Comparison of ENCODE assay signal across 8 cellular contexts in genomic region chr3:197736491-197737318, GRCh38. TPM values are rescaled to one million over a fixed set of nuclear protein-coding genes. Genes with fewer than 3 reads are reported as not detected.
DNase-seq lines count a peak whose midpoint lies in the region; ATAC-seq and TF ChIP-seq lines count a peak whose summit lies in the region.

Gene RUBCN, minus strand, starts transcription at chr3:197736904. Its CDS starts 185 bp downstream, at chr3:197736719.

- 0 to 1% (median 0%) methylated on average over 37 to 92 of the region's 92 CpGs for WGBS in ovary, 3 donors
- under 1% methylated on average over 92 of the region's 92 CpGs for WGBS in thymus

- H3K9me3 Mint-ChIP-seq in activated naive CD8-positive, alpha-beta T cell treated with anti-CD3 and anti-CD28 coated beads, Interleukin-2, amount 10 ng/mL, durations not matched to agents 7 days and 5 days, result no peaks in the 10 kb centered on the region

- peaks cover 30% of the 10 kb centered on the region for H3F3A ChIP-seq in SU-DHL-6 (ENCODE audit: insufficient read depth)

- ATAC-seq in HG02759 (IDR thresholded peaks at IDR 0.05; ENCODE audit: unreplicated experiment) (peak; percentile 86), Right ventricle myocardium inferior (peak; percentile 100)
- peak; percentile 96 for ATAC-seq in activated naive CD8-positive, alpha-beta T cell treated with anti-CD3 and anti-CD28 coated beads, Interleukin-2, amount 10 ng/mL, durations not matched to agents 7 days and 5 days (ENCODE audit: low read depth)

- no peaks in the 10 kb centered on the region for H3K27me3 ChIP-seq in SU-DHL-6 (ENCODE audit: low read length)
- no peaks in the 10 kb centered on the region for H3K27me3 ChIP-seq in ovary
- no peaks in the 10 kb centered on the region for H3K27me3 ChIP-seq in thymus (ENCODE audit: control insufficient read depth, insufficient read depth)

- TF ChIP-seq CTCF in GM12865 (IDR thresholded peaks at IDR 0.05; ENCODE audit: insufficient read depth, low read depth, low read length, missing control alignments) (no peak), SU-DHL-6 (IDR thresholded peaks at IDR 0.05; ENCODE audit: insufficient read depth, low read length, poor library complexity, severe bottlenecking) (no peak), ovary (IDR thresholded peaks at IDR 0.05) (no peak)

- TF ChIP-seq POLR2A in ovary (IDR thresholded peaks at IDR 0.05), result peak; percentile 66

- H3K79me2 ChIP-seq in SU-DHL-6 (ENCODE audit: insufficient read depth, low read length), result peaks cover 34% of the 10 kb centered on the region

- H3K4me1 ChIP-seq in ovary (ENCODE audit: insufficient read depth) (peaks cover 2% of the 10 kb centered on the region), thymus (ENCODE audit: control insufficient read depth, insufficient read depth, low read length) (peaks cover 7% of the 10 kb centered on the region)

- H3K4me3 Mint-ChIP-seq in activated naive CD8-positive, alpha-beta T cell treated with anti-CD3 and anti-CD28 coated beads, Interleukin-2, amount 10 ng/mL, durations not matched to agents 7 days and 5 days, result peak within 1 kb of the TSS; percentile 100

- H3K9me3 ChIP-seq in SU-DHL-6 (ENCODE audit: insufficient read depth, low read length) (no peaks in the 10 kb centered on the region), ovary (no peaks in the 10 kb centered on the region), thymus (ENCODE audit: control insufficient read depth) (no peaks in the 10 kb centered on the region)

- H3K27ac ChIP-seq in SU-DHL-6 (ENCODE audit: low read depth, low read length) (peak within 1 kb of the TSS; percentile 91), ovary (peak within 1 kb of the TSS; percentile 55 to 63), thymus (ENCODE audit: low read depth) (peak within 1 kb of the TSS; percentile 83)

- no peaks in the 10 kb centered on the region for H4K20me1 ChIP-seq in SU-DHL-6 (ENCODE audit: low read depth, low read length)

- H3K27me3 Mint-ChIP-seq in activated naive CD8-positive, alpha-beta T cell treated with anti-CD3 and anti-CD28 coated beads, Interleukin-2, amount 10 ng/mL, durations not matched to agents 7 days and 5 days, result no peaks in the 10 kb centered on the region

- peak; percentile 98 for DNase-seq in GM12865 (ENCODE audit: low read depth)
- peak; percentile 96 to 98 (median 98) for DNase-seq in NCI-H1417 (lab: John Stamatoyannopoulos, UW)
- peak; percentile 96 for DNase-seq in activated naive CD8-positive, alpha-beta T cell treated with anti-CD3 and anti-CD28 coated beads, Interleukin-2, amount 10 ng/mL, durations not matched to agents 7 days and 5 days
- DNase-seq in Right ventricle myocardium inferior (ENCODE audit: missing footprints), result peak; percentile 98
- peak; percentile 90 to 94 (median 92) for DNase-seq in ovary

- intact Hi-C loops in Right ventricle myocardium inferior (cut with DNase I), result no loop called here
- intact Hi-C loops in ovary (cut with DNase I), result no loop called here

- peaks cover 6% of the 10 kb centered on the region for H3K36me3 Mint-ChIP-seq in activated naive CD8-positive, alpha-beta T cell treated with anti-CD3 and anti-CD28 coated beads, Interleukin-2, amount 10 ng/mL, durations not matched to agents 7 days and 5 days

- peak within 1 kb of the TSS; percentile 97 for H3K27ac Mint-ChIP-seq in activated naive CD8-positive, alpha-beta T cell treated with anti-CD3 and anti-CD28 coated beads, Interleukin-2, amount 10 ng/mL, durations not matched to agents 7 days and 5 days

- H3K36me3 ChIP-seq in SU-DHL-6 (ENCODE audit: low read length) (no peaks in the 10 kb centered on the region), ovary (no peaks in the 10 kb centered on the region), thymus (ENCODE audit: control insufficient read depth, insufficient read depth) (no peaks in the 10 kb centered on the region)

- H3K9ac ChIP-seq in SU-DHL-6 (ENCODE audit: low read length), result peak within 1 kb of the TSS; percentile 85

- TF ChIP-seq EP300 in ovary (IDR thresholded peaks at IDR 0.05), result no peak

- POLR2A ChIA-PET in activated naive CD8-positive, alpha-beta T cell treated with anti-CD3 and anti-CD28 coated beads, Interleukin-2, amount 10 ng/mL, durations not matched to agents 7 days and 5 days (lab: Charles Lee), result interaction anchor here (1.1 to 2.3 kb wide), 5 partner anchors 12 to 57 kb away, joined by 3 to 16 read pairs (median 5); partner anchors contain the start of gene LRCH3

- H3K4me1 Mint-ChIP-seq in activated naive CD8-positive, alpha-beta T cell treated with anti-CD3 and anti-CD28 coated beads, Interleukin-2, amount 10 ng/mL, durations not matched to agents 7 days and 5 days, result peaks cover 22% of the 10 kb centered on the region

- H3K4me3 ChIP-seq in GM12865 (ENCODE audit: low read depth, low read length), result peak within 1 kb of the TSS; percentile 99
- peak within 1 kb of the TSS; percentile 91 for H3K4me3 ChIP-seq in SU-DHL-6 (ENCODE audit: insufficient read depth, low read length, poor library complexity, severe bottlenecking)
- peak within 1 kb of the TSS; percentile 97 for H3K4me3 ChIP-seq in ovary
- H3K4me3 ChIP-seq in thymus (ENCODE audit: low read length), result peak within 1 kb of the TSS; percentile 79

- H2AFZ ChIP-seq in SU-DHL-6 (ENCODE audit: low read depth, low read length, severe bottlenecking), result peak within 1 kb of the TSS; percentile 75

- no peaks in the 10 kb centered on the region for H3K9me2 ChIP-seq in SU-DHL-6 (replicated peaks; ENCODE audit: insufficient read depth, low read length)

- H3K4me2 ChIP-seq in SU-DHL-6 (ENCODE audit: low read depth, low read length, poor library complexity, severe bottlenecking), result peak within 1 kb of the TSS; percentile 87

RNA-seq across cellular contexts. Expression of gene RUBCN, which starts in this region (rescaled TPM):
- 10 to 100 TPM; 55.1 to 55.8 TPM for total RNA-seq in activated naive CD8-positive, alpha-beta T cell treated with anti-CD3 and anti-CD28 coated beads, Interleukin-2, amount 10 ng/mL, durations not matched to agents 7 days and 5 days
- total RNA-seq in Right ventricle myocardium inferior, result 19.3 TPM
- total RNA-seq in ovary, result 10 to 100 TPM; 20.0 to 36.2 (median 27.5) TPM
- 10 to 100 TPM in 1 of 2 donors, 1 to 10 TPM in 1; 9.5 to 11.4 TPM for polyA plus RNA-seq in ovary
- 12.0 TPM for polyA plus RNA-seq in thymus

Comparison
In these comparisons a context has a peak if more than half of its experiments do, and no peak if none do; other contexts are left out.
1. Peak in every context shown above with its lines: DNase-seq, ATAC-seq, H3K4me3 ChIP-seq and H3K27ac ChIP-seq.